ENCODE assay signal across 2 cellular contexts in genomic region chr2:112121682-112122254, GRCh38.
A peak's percentile ranks its signal among the peaks of the same experiment; 100 is the strongest.
TF ChIP-seq lines count a peak whose summit lies in the region.

No MANE protein-coding gene starts in this region.

TF ChIP-seq in K562, 482 proteins besides CTCF, POLR2A, EP300 and RAD21 (continues in another document):
- TF ChIP-seq SLC30A9 (CRISPR knock-in tag; IDR thresholded peaks at IDR 0.05): no peak
- no peak for TF ChIP-seq MITF (IDR thresholded peaks at IDR 0.05)
- TF ChIP-seq PREB (CRISPR knock-in tag; IDR thresholded peaks at IDR 0.05): no peak
- no peak for TF ChIP-seq TFE3 (CRISPR knock-in tag; IDR thresholded peaks at IDR 0.05)
- no peak for TF ChIP-seq PTRF (tag; IDR thresholded peaks at IDR 0.05)
- no peak for TF ChIP-seq TCF15 (CRISPR knock-in tag; IDR thresholded peaks at IDR 0.05)
- TF ChIP-seq ZNF586 (CRISPR knock-in tag; conservative IDR thresholded peaks at IDR 0.05): no peak
- no peak for TF ChIP-seq ZNF592 (IDR thresholded peaks at IDR 0.05)
- 0 out of 2 replicates have a peak, but pooled peaks have one; percentile 34 for TF ChIP-seq SMC3 (conservative IDR thresholded peaks at IDR 0.05; ENCODE audit: insufficient read depth, low read depth, low read length)
- no peak for TF ChIP-seq PCBP1 (IDR thresholded peaks at IDR 0.05; ENCODE audit: low read depth, low read length, poor library complexity, severe bottlenecking)
- 0 out of 2 replicates have a peak, but pooled peaks have one; percentile 17 for TF ChIP-seq CC2D1A (IDR thresholded peaks at IDR 0.05)
- no peak for TF ChIP-seq THAP7 (CRISPR knock-in tag; IDR thresholded peaks at IDR 0.05)
- TF ChIP-seq FOXJ2 (tag; IDR thresholded peaks at IDR 0.05): no peak

TF ChIP-seq in HepG2, 621 proteins besides CTCF, POLR2A, EP300 and RAD21:
- TF ChIP-seq KLF6 (CRISPR knock-in tag; IDR thresholded peaks at IDR 0.05) (0 out of 2 replicates have a peak, but pooled peaks have one; percentile 41), HMGXB3 (CRISPR knock-in tag; IDR thresholded peaks at IDR 0.05; ENCODE audit: borderline replicate concordance) (no peak), SRSF1 (optimal IDR thresholded peaks at IDR 0.05; ENCODE audit: low read depth, low read length) (no peak), ELF1 (CRISPR knock-in tag; IDR thresholded peaks at IDR 0.05) (no peak), SAP130 (CRISPR knock-in tag; IDR thresholded peaks at IDR 0.05; ENCODE audit: low read depth) (0 out of 2 replicates have a peak, but pooled peaks have one; percentile 28), ZNF124 (CRISPR knock-in tag; IDR thresholded peaks at IDR 0.05) (no peak), ZNF362 (CRISPR knock-in tag; IDR thresholded peaks at IDR 0.05; ENCODE audit: borderline replicate concordance) (peak; percentile 42; the same call in 1 of the 2 replicates), STAG1 (CRISPR knock-in tag; IDR thresholded peaks at IDR 0.05) (peak; percentile 90), SMC3 (IDR thresholded peaks at IDR 0.05; ENCODE audit: low read length) (peak; percentile 84), NFE2L2 (IDR thresholded peaks at IDR 0.05; ENCODE audit: low read length) (0 out of 2 replicates have a peak, but pooled peaks have one; percentile 8), ZFP90 (CRISPR knock-in tag; IDR thresholded peaks at IDR 0.05; ENCODE audit: borderline replicate concordance) (no peak), CAMTA2 (CRISPR knock-in tag; IDR thresholded peaks at IDR 0.05; ENCODE audit: borderline replicate concordance) (no peak)
